In the genomic region with DNA sequence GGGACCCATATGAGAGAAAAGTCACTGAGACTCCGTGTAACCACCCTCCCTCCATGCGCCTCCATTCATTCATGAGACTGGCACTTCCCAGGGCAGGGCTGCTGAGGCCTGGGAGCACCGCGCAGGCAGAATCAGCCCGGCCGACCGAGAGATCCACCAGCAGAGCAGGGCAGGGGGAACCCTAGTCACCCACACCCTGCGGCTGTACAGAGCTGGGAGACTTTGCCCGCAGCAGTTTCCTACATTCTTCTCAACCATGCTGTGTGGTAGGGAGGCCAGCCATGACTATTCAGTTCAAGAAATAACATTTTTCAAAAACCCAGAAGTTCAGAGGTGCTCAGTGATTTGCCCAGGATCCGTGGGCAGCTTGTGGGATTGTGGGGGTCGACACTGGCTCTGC, we compare ENCODE assay signal across 17 cellular contexts.
DNase-seq lines count a peak whose midpoint lies in the region; ATAC-seq, FAIRE-seq and TF ChIP-seq lines count a peak whose summit lies in the region.
"Had no signal": no experiment of that assay in that cellular context is flagged by ENCODE, and none has a peak within 500 bp of the region (broad histone marks: within the 10 kb centered on the region; RNA-seq: fewer than 3 reads in every experiment).

No MANE protein-coding gene starts in this region.

- H3K4me3 ChIP-seq in H7 (ENCODE audit: insufficient read depth, low read depth, low read length) (no peak overlapping the region), astrocyte (ENCODE audit: insufficient read depth, low read depth, low read length) (no peak overlapping the region), lung (no peak overlapping the region)
- H3K4me3 ChIP-seq: cardiac muscle cell, neural progenitor cell had no signal

- no peak for TF ChIP-seq CTCF in astrocyte (IDR thresholded peaks at IDR 0.05; ENCODE audit: insufficient read depth, low read depth, low read length)
- no peak for TF ChIP-seq CTCF in lung (IDR thresholded peaks at IDR 0.05; ENCODE audit: control extremely low read depth, extremely low read depth)

- peaks cover 2% of the 10 kb centered on the region for H3K27me3 Mint-ChIP-seq in astrocyte (ENCODE audit: low read depth, unreplicated experiment)
- H3K27me3 Mint-ChIP-seq: activated B cell treated with CpG ODN at 0.5 μM for 24 hours had no signal

- H3K27ac Mint-ChIP-seq in astrocyte (ENCODE audit: unreplicated experiment), result no peak overlapping the region
- H3K27ac Mint-ChIP-seq in stimulated activated effector memory CD8-positive, alpha-beta T cell treated with anti-CD3 and anti-CD28 coated beads, Interleukin-12 subunit alpha, Interleukin-12 subunit beta, amount 100 ng/mL, for 72 hours, result peak overlapping the region; percentile 77
- H3K27ac Mint-ChIP-seq: activated B cell treated with CpG ODN at 0.5 μM for 24 hours; activated T-helper 1 cell treated with anti-CD3 and anti-CD28 coated beads, Interleukin-12 subunit alpha, Interleukin-12 subunit beta, Interleukin-2, Interleukin-4 antibody, amounts not matched to agents 30 ng/mL and 10 ng/mL and 1 ng/mL, durations not matched to agents 14 hours and 24 hours and 36 hours had no signal

- H3K4me1 ChIP-seq in astrocyte (ENCODE audit: insufficient read depth, low read length) (peaks cover 45% of the 10 kb centered on the region), lung (ENCODE audit: control insufficient read depth in 2 of 2, insufficient read depth in 2 of 2, low read length in 2 of 2) (peaks cover 9 to 19% of the 10 kb centered on the region in 2 donors)

- H4K20me1 ChIP-seq in astrocyte (ENCODE audit: insufficient read depth, low read length), result no peaks in the 10 kb centered on the region

- peak overlapping the region; percentile 17 for H3K9ac ChIP-seq in astrocyte (ENCODE audit: low read length)
- H3K9ac ChIP-seq: neural progenitor cell had no signal

- no peaks in the 10 kb centered on the region for H3K27me3 ChIP-seq in H7 (ENCODE audit: control insufficient read depth, insufficient read depth, low read length)
- no peaks in the 10 kb centered on the region for H3K27me3 ChIP-seq in astrocyte (ENCODE audit: insufficient read depth, low read length)
- no peaks in the 10 kb centered on the region for H3K27me3 ChIP-seq in lung (ENCODE audit: control insufficient read depth, insufficient read depth)
- H3K27me3 ChIP-seq: cardiac muscle cell, neural progenitor cell had no signal

- WGBS in lung, 2 donors, result 79 to 87% methylated on average over 11 of the region's 11 CpGs

- H3K27ac ChIP-seq in astrocyte (ENCODE audit: low read depth, low read length) (no peak overlapping the region), lung (ENCODE audit: low read depth in 1 of 2, low read length in 1 of 2) (peak overlapping the region; percentile 23 to 86)
- H3K27ac ChIP-seq: neural progenitor cell had no signal

- no peaks in the 10 kb centered on the region for H3K79me2 ChIP-seq in astrocyte (ENCODE audit: insufficient read depth, low read length)

- peak overlapping the region; percentile 36 for H3K4me2 ChIP-seq in astrocyte (ENCODE audit: low read length)
- H3K4me2 ChIP-seq: neural progenitor cell had no signal

- FAIRE-seq in astrocyte (lab: Jason Lieb, UNC), result no peak
- FAIRE-seq: islet of Langerhans, urothelium cell line had no signal

- H3K9me3 ChIP-seq in astrocyte (ENCODE audit: insufficient read depth, low read depth, low read length), result no peaks in the 10 kb centered on the region
- H3K9me3 ChIP-seq in lung (ENCODE audit: control insufficient read depth in 2 of 2, insufficient read depth in 1 of 2, low read length in 1 of 2), result no peaks in the 10 kb centered on the region

- H3K36me3 ChIP-seq in H7 (replicated peaks; ENCODE audit: control insufficient read depth, insufficient read depth, low read length) (no peaks in the 10 kb centered on the region), astrocyte (ENCODE audit: insufficient read depth, low read length) (no peaks in the 10 kb centered on the region), lung (ENCODE audit: control insufficient read depth in 2 of 2, insufficient read depth in 2 of 2, low read length in 2 of 2) (no peaks in the 10 kb centered on the region)
- H3K36me3 ChIP-seq: cardiac muscle cell, neural progenitor cell had no signal

- peaks cover 2% of the 10 kb centered on the region for H3K9me3 Mint-ChIP-seq in astrocyte (ENCODE audit: unreplicated experiment)
- no peaks in the 10 kb centered on the region for H3K9me3 Mint-ChIP-seq in stimulated activated effector memory CD8-positive, alpha-beta T cell treated with anti-CD3 and anti-CD28 coated beads, Interleukin-12 subunit alpha, Interleukin-12 subunit beta, amount 100 ng/mL, for 72 hours
- H3K9me3 Mint-ChIP-seq: activated B cell treated with CpG ODN at 0.5 μM for 24 hours; activated T-helper 1 cell treated with anti-CD3 and anti-CD28 coated beads, Interleukin-12 subunit alpha, Interleukin-12 subunit beta, Interleukin-2, Interleukin-4 antibody, amounts not matched to agents 30 ng/mL and 10 ng/mL and 1 ng/mL, durations not matched to agents 14 hours and 24 hours and 36 hours had no signal

- H3K4me1 Mint-ChIP-seq in astrocyte (ENCODE audit: low read depth, unreplicated experiment), result peaks cover 28% of the 10 kb centered on the region
- H3K4me1 Mint-ChIP-seq in stimulated activated effector memory CD8-positive, alpha-beta T cell treated with anti-CD3 and anti-CD28 coated beads, Interleukin-12 subunit alpha, Interleukin-12 subunit beta, amount 100 ng/mL, for 72 hours, result peaks cover 38% of the 10 kb centered on the region

- no peak overlapping the region for H2AFZ ChIP-seq in astrocyte (ENCODE audit: low read depth, low read length)
- H2AFZ ChIP-seq: neural progenitor cell had no signal

- no peak overlapping the region for H3K4me3 Mint-ChIP-seq in astrocyte (ENCODE audit: unreplicated experiment)
- H3K4me3 Mint-ChIP-seq in stimulated activated effector memory CD8-positive, alpha-beta T cell treated with anti-CD3 and anti-CD28 coated beads, Interleukin-12 subunit alpha, Interleukin-12 subunit beta, amount 100 ng/mL, for 72 hours, result peak overlapping the region; percentile 55
- H3K4me3 Mint-ChIP-seq: activated B cell treated with CpG ODN at 0.5 μM for 24 hours; activated T-helper 1 cell treated with anti-CD3 and anti-CD28 coated beads, Interleukin-12 subunit alpha, Interleukin-12 subunit beta, Interleukin-2, Interleukin-4 antibody, amounts not matched to agents 30 ng/mL and 10 ng/mL and 1 ng/mL, durations not matched to agents 14 hours and 24 hours and 36 hours; H9; neural progenitor cell had no signal

- ATAC-seq in lung (ENCODE audit: insufficient read depth, low FRiP score), result no peak
- no peak for ATAC-seq in stimulated activated effector memory CD8-positive, alpha-beta T cell treated with anti-CD3 and anti-CD28 coated beads, Interleukin-12 subunit alpha, Interleukin-12 subunit beta, amount 100 ng/mL, for 72 hours

- DNase-seq in H7 (peak; percentile 32), astrocyte (ENCODE audit: low read depth) (no peak), lung (ENCODE audit: low spot score) (no peak), NCI-H226 (no peak), HPDE6-E6E7 (ENCODE audit: extremely low spot score) (no peak), activated T-cell treated with anti-CD3 and anti-CD28 coated beads for 4 hours (no peak)
- no peak for DNase-seq in stimulated activated effector memory CD8-positive, alpha-beta T cell treated with anti-CD3 and anti-CD28 coated beads, Interleukin-12 subunit alpha, Interleukin-12 subunit beta, amount 100 ng/mL, for 72 hours (ENCODE audit: low spot score in 2 of 2)
- DNase-seq: activated B cell treated with CpG ODN at 0.5 μM for 24 hours, H9, NCI-H1092 treated with DMSO at 0.1 percent for 48 hours, NCI-H524, SHP77 treated with DMSO at 0.1 percent for 48 hours had no signal

- no peaks in the 10 kb centered on the region for H3K36me3 Mint-ChIP-seq in astrocyte (ENCODE audit: low read depth, unreplicated experiment)
- H3K36me3 Mint-ChIP-seq in stimulated activated effector memory CD8-positive, alpha-beta T cell treated with anti-CD3 and anti-CD28 coated beads, Interleukin-12 subunit alpha, Interleukin-12 subunit beta, amount 100 ng/mL, for 72 hours, result peaks cover 11% of the 10 kb centered on the region
